13 cellular contexts compared by ENCODE assay signal in the genomic region with DNA sequence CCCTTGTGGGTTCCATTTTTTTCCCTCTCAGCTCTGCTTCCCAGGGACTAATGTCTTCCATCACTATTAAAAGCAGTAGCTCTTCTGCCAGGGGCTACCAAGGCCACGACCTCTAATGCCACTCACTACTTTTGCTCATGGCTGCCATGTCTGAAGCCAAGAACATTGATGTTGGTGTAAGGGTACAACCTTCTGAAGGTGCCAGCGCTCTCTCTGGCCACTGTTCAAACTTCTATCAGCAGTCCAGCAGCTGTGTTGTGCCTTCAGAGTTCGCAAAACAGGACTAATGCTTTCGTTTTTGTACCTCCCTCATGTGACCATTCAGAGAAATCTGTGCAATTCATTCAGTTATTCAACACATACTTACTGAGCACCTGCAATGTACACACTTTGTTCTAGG.
DNase-seq lines count a peak whose midpoint lies in the region; ATAC-seq and TF ChIP-seq lines count a peak whose summit lies in the region.
"Had no signal": no experiment of that assay in that cellular context is flagged by ENCODE, and none has a peak within 500 bp of the region (broad histone marks: within the 10 kb centered on the region; RNA-seq: fewer than 3 reads in every experiment).

No MANE protein-coding gene starts in this region.

- H3K4me2 ChIP-seq in OCI-LY3 (ENCODE audit: low read length): peak overlapping the region; percentile 0; the same call in 1 of the 2 replicates

- H3K79me2 ChIP-seq in OCI-LY3 (ENCODE audit: low read length): no peaks in the 10 kb centered on the region

- H4K20me1 ChIP-seq in OCI-LY3 (ENCODE audit: insufficient read depth, low read length): no peaks in the 10 kb centered on the region

- peak overlapping the region; percentile 25 for H3K27ac ChIP-seq in left ventricle myocardium inferior (replicated peaks)
- H3K27ac ChIP-seq in OCI-LY3 (ENCODE audit: low read length): no peak overlapping the region
- H3K27ac ChIP-seq: C4-2B had no signal

- no peak overlapping the region; the same call in 1 of the 2 replicates for H2AFZ ChIP-seq in OCI-LY3 (ENCODE audit: low read depth, low read length)

- ATAC-seq in Right ventricle myocardium superior (ENCODE audit: poor library complexity) (no peak), left lobe of liver (peak; percentile 81), GM19397 (IDR thresholded peaks at IDR 0.05; ENCODE audit: unreplicated experiment) (no peak)
- ATAC-seq: HCT116 had no signal

- H3K27me3 ChIP-seq in left ventricle myocardium inferior (ENCODE audit: low read depth) (peaks cover 11% of the 10 kb centered on the region), OCI-LY3 (ENCODE audit: low read depth, low read length) (0 out of 2 replicates have a peak, but pooled peaks cover 2% of the 10 kb centered on the region)
- H3K27me3 ChIP-seq: BE2C had no signal

- H3K36me3 ChIP-seq in left ventricle myocardium inferior (no peaks in the 10 kb centered on the region), OCI-LY3 (replicated peaks; ENCODE audit: low read depth, low read length) (no peaks in the 10 kb centered on the region)
- H3K36me3 ChIP-seq: BE2C had no signal

- no peaks in the 10 kb centered on the region for H3K9me3 ChIP-seq in left ventricle myocardium inferior (replicated peaks)
- H3K9me3 ChIP-seq in OCI-LY3 (ENCODE audit: insufficient read depth, low read length): no peaks in the 10 kb centered on the region
- H3K9me3 ChIP-seq: BE2C had no signal

- H3K4me1 ChIP-seq in left ventricle myocardium inferior (no peaks in the 10 kb centered on the region), OCI-LY3 (ENCODE audit: low read length) (peaks cover 9% of the 10 kb centered on the region)
- H3K4me1 ChIP-seq: BE2C had no signal

- DNase-seq in left ventricle myocardium inferior: no peak
- DNase-seq in Right ventricle myocardium superior: no peak
- DNase-seq in left lobe of liver (ENCODE audit: low spot score): no peak
- DNase-seq in GOT3 (lab: John Stamatoyannopoulos, UW): no peak
- DNase-seq in activated naive CD4-positive, alpha-beta T cell treated with Interleukin-2 at 50 U/mL for 16 hours: no peak
- DNase-seq: BE2C; CD4-positive, alpha-beta memory T cell; DMS79; IMR-90 had no signal

- H3K9ac ChIP-seq in OCI-LY3 (ENCODE audit: low read length): no peak overlapping the region

- intact Hi-C loops in left ventricle myocardium inferior (cut with micrococcal nuclease): no loop called here
- intact Hi-C loops in Right ventricle myocardium superior (cut with DNase I): no loop called here

- peak overlapping the region; percentile 18 for H3K4me3 ChIP-seq in left ventricle myocardium inferior
- H3K4me3 ChIP-seq in OCI-LY3 (ENCODE audit: low read length): no peak overlapping the region

- no peak for TF ChIP-seq CTCF in left ventricle myocardium inferior (IDR thresholded peaks at IDR 0.05; ENCODE audit: borderline replicate concordance)
- no peak for TF ChIP-seq CTCF in OCI-LY3 (IDR thresholded peaks at IDR 0.05; ENCODE audit: low read depth, low read length)
